19 cellular contexts compared by ENCODE assay signal in the genomic region with DNA sequence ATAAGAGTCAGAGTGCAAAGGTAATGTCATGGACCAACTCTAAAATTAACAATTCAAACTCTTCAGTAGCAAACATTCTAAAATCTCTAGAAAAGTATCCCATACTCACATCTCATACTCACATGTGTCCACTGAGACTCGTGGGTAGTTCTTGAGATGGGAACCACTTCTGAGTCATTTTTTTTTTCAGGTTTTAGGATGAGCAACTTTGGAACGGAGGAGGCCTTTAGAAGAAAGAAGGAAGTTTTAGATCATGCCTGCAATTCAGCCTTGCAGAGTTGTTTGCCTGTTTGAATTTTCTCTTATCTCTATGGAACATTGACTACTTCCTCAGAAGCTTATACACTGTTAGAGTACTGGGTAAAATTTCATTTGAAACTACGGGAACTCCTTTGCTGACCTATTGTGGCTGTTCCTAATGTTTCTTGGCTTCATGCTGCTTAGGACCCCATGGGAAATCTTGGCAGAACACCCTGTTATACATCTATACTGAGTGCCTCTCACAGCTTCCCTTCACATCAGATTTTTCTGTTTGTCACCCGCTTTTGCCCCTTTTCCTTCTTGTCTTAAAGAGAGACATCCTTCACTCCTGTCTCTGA.
DNase-seq lines count a peak whose midpoint lies in the region; ATAC-seq and TF ChIP-seq lines count a peak whose summit lies in the region.
"Had no signal": no experiment of that assay in that cellular context is flagged by ENCODE, and none has a peak within 500 bp of the region (broad histone marks: within the 10 kb centered on the region; RNA-seq: fewer than 3 reads in every experiment).

No MANE protein-coding gene starts in this region.

- H3K9ac ChIP-seq in parathyroid adenoma: no peak overlapping the region

- no peaks in the 10 kb centered on the region for H3K79me2 ChIP-seq in parathyroid adenoma

- WGBS in heart left ventricle, 4 donors: 46 to 65% (median 52%) methylated on average over 4 of the region's 4 CpGs
- 50 to 54% methylated on average over 2 to 4 of the region's 4 CpGs for WGBS in transverse colon (ENCODE audit: low coverage in 1 of 2), 2 donors

- no peaks in the 10 kb centered on the region for H3K27me3 ChIP-seq in heart left ventricle
- no peaks in the 10 kb centered on the region for H3K27me3 ChIP-seq in parathyroid adenoma (ENCODE audit: control insufficient read depth, insufficient read depth, low read length)
- no peaks in the 10 kb centered on the region for H3K27me3 ChIP-seq in transverse colon
- H3K27me3 ChIP-seq: right lobe of liver had no signal

- H3K4me1 ChIP-seq in heart left ventricle: peaks cover 0 to 28% (median 13%) of the 10 kb centered on the region in 12 donors
- no peaks in the 10 kb centered on the region for H3K4me1 ChIP-seq in parathyroid adenoma
- H3K4me1 ChIP-seq in transverse colon: peaks cover 0 to 28% (median 17%) of the 10 kb centered on the region in 4 donors

- no peak for TF ChIP-seq POLR2A in heart left ventricle (IDR thresholded peaks at IDR 0.05)
- no peak for TF ChIP-seq POLR2A in transverse colon (IDR thresholded peaks at IDR 0.05)

- ATAC-seq in heart left ventricle (peak; percentile 82 to 90 (median 88)), HG03378 (IDR thresholded peaks at IDR 0.05; ENCODE audit: unreplicated experiment) (no peak), GM18511 (IDR thresholded peaks at IDR 0.05; ENCODE audit: unreplicated experiment) (no peak)
- ATAC-seq: activated naive CD8-positive, alpha-beta T cell treated with anti-CD3 and anti-CD28 coated beads, Interleukin-2, amount 50 U/mL, for 24 hours; left lobe of liver had no signal

- in situ Hi-C loops in transverse colon (cut with MboI; ENCODE audit: low pct_ligation_motif_present in 1 of 4, low pct_unique_long_range_greater_than_20kb in 1 of 4, low sequenced_read_pairs in 3 of 4): no loop called here

- no peak overlapping the region for H3K4me2 ChIP-seq in parathyroid adenoma (ENCODE audit: low read length)

- DNase-seq in choroid plexus epithelial cell (ENCODE audit: low read depth) (peak; percentile 67), heart left ventricle (no peak), transverse colon (no peak), NCI-H1092 (lab: John Stamatoyannopoulos, UW) (no peak)
- DNase-seq: activated CD8-positive, alpha-beta memory T cell treated with anti-CD3 and anti-CD28 coated beads, Interleukin-2, amount 50 U/mL, for 48 hours; activated effector memory CD4-positive, alpha-beta T cell treated with anti-CD3 and anti-CD28 coated beads, Interleukin-2, amount 50 U/mL, for 16 hours; activated naive CD8-positive, alpha-beta T cell treated with anti-CD3 and anti-CD28 coated beads, Interleukin-2, amount 50 U/mL, for 24 hours; caudate nucleus; CD8-positive, alpha-beta memory T cell; KBM-7; NCI-H1694; NCI-H748 treated with DMSO at 0.1 percent for 48 hours; nucleus accumbens; right lobe of liver; SHP77 treated with DMSO at 0.1 percent for 48 hours had no signal

- H2AFZ ChIP-seq in parathyroid adenoma: no peak overlapping the region

- no peak for TF ChIP-seq EP300 in transverse colon (IDR thresholded peaks at IDR 0.05; ENCODE audit: low read depth)

- intact Hi-C loops in heart left ventricle (cut with DNase I): loop anchor here in 2 of 10 donors (5.0 to 10.0 kb wide), 2 partner anchors 38 to 70 kb away; a partner anchor contains a TSS
- intact Hi-C loops in transverse colon (cut with DNase I; ENCODE audit: low total_unique reads): no loop called here

- H3K36me3 ChIP-seq in heart left ventricle (no peaks in the 10 kb centered on the region), parathyroid adenoma (ENCODE audit: control insufficient read depth, insufficient read depth, low read length) (no peaks in the 10 kb centered on the region), transverse colon (no peaks in the 10 kb centered on the region)
- H3K36me3 ChIP-seq: right lobe of liver had no signal

- H3K9me3 ChIP-seq in heart left ventricle (no peaks in the 10 kb centered on the region), parathyroid adenoma (ENCODE audit: control insufficient read depth, low read length) (no peaks in the 10 kb centered on the region), transverse colon (no peaks in the 10 kb centered on the region)
- H3K9me3 ChIP-seq: right lobe of liver had no signal

- H3K4me3 ChIP-seq in choroid plexus epithelial cell (ENCODE audit: low read depth, low read length): no peak overlapping the region
- H3K4me3 ChIP-seq in heart left ventricle: peak overlapping the region in 8 of 12 donors; percentile 2 to 42 (median 19)
- no peak overlapping the region for H3K4me3 ChIP-seq in parathyroid adenoma (ENCODE audit: low read depth, low read length)
- H3K4me3 ChIP-seq in transverse colon: no peak overlapping the region
- H3K4me3 ChIP-seq: right lobe of liver had no signal

- TF ChIP-seq CTCF in choroid plexus epithelial cell (conservative IDR thresholded peaks at IDR 0.05; ENCODE audit: low read depth, low read length): no peak
- no peak for TF ChIP-seq CTCF in heart left ventricle (IDR thresholded peaks at IDR 0.05)
- TF ChIP-seq CTCF in parathyroid adenoma (IDR thresholded peaks at IDR 0.05): no peak
- TF ChIP-seq CTCF in transverse colon (IDR thresholded peaks at IDR 0.05): no peak

- H3K27ac ChIP-seq in heart left ventricle: peak overlapping the region in 11 of 12 donors; percentile 6 to 83 (median 45)
- peak overlapping the region; percentile 26 for H3K27ac ChIP-seq in parathyroid adenoma
- peak overlapping the region; percentile 47 to 52 (median 51) for H3K27ac ChIP-seq in transverse colon
- H3K27ac ChIP-seq: right lobe of liver had no signal

Comparison
In these comparisons a context has a peak if more than half of its experiments do, and no peak if none do; other contexts are left out.
1. H3K4me3 ChIP-seq: peak in heart left ventricle (8 of 12); none in choroid plexus epithelial cell (single experiment), parathyroid adenoma (single experiment) and transverse colon (0 of 4).
2. ATAC-seq: peak in heart left ventricle (4 of 4); none in HG03378 (single experiment) and GM18511 (single experiment).
3. Peak in every context shown above with its lines, with median percentiles within 50 percentile points of each other: H3K27ac ChIP-seq.